ENCODE assay signal across 8 cellular contexts in genomic region chr1:28246427-28246832, GRCh38. TPM values are rescaled to one million over a fixed set of nuclear protein-coding genes. Genes with fewer than 3 reads are reported as not detected.
A peak's percentile ranks its signal among the peaks of the same experiment; 100 is the strongest.
DNase-seq lines count a peak whose midpoint lies in the region; ATAC-seq and TF ChIP-seq lines count a peak whose summit lies in the region.

No MANE protein-coding gene starts in this region.

- H3K4me3 ChIP-seq in AG04450 (ENCODE audit: low read depth, low read length) (peak overlapping the region; percentile 58), GM08714 (ENCODE audit: low read length) (peak overlapping the region; percentile 83), endocrine pancreas (ENCODE audit: control insufficient read depth, insufficient read depth, low read length) (peak overlapping the region; percentile 98), neutrophil (ENCODE audit: low read depth in 1 of 2, low read length in 1 of 2) (peak overlapping the region; percentile 69 to 83)

- H3K9me3 ChIP-seq in AG04450 (ENCODE audit: control insufficient read depth, insufficient read depth, low read length), result no peaks in the 10 kb centered on the region
- no peaks in the 10 kb centered on the region for H3K9me3 ChIP-seq in endocrine pancreas (ENCODE audit: control insufficient read depth, low read length)
- H3K9me3 ChIP-seq in neutrophil, result no peaks in the 10 kb centered on the region

- TF ChIP-seq POLR2A in Raji (IDR thresholded peaks at IDR 0.05; ENCODE audit: insufficient read depth, low read depth, low read length), result peak; percentile 53

- ATAC-seq in HG03095 (IDR thresholded peaks at IDR 0.05; ENCODE audit: unreplicated experiment), result no peak
- ATAC-seq in GM18511 (IDR thresholded peaks at IDR 0.05; ENCODE audit: unreplicated experiment), result no peak

- H3K27me3 ChIP-seq in AG04450 (ENCODE audit: control insufficient read depth, insufficient read depth, low read length), result no peaks in the 10 kb centered on the region
- H3K27me3 ChIP-seq in endocrine pancreas (ENCODE audit: control insufficient read depth, insufficient read depth, low read length), result no peaks in the 10 kb centered on the region
- no peaks in the 10 kb centered on the region for H3K27me3 ChIP-seq in neutrophil

- TF ChIP-seq CTCF in AG04450 (IDR thresholded peaks at IDR 0.05; ENCODE audit: low read depth, low read length) (no peak), neutrophil (IDR thresholded peaks at IDR 0.05) (no peak)

- H3K9ac ChIP-seq in endocrine pancreas (ENCODE audit: control insufficient read depth, insufficient read depth, low read length), result peak overlapping the region; percentile 43

- H3K27ac ChIP-seq in AG04450 (ENCODE audit: low read depth, low read length) (no peak overlapping the region), neutrophil (peak overlapping the region; percentile 93)

- DNase-seq in AG04450 (ENCODE audit: low read depth, low spot score), result no peak
- DNase-seq in GM19240 (ENCODE audit: insufficient read length, low spot score), result no peak

- CTCF ChIA-PET in AG04450 (lab: Charles Lee), result interaction anchor here (0.5 to 0.6 kb wide), 2 partner anchors 12 to 186 kb away, joined by 3 to 5 read pairs; no protein-coding TSS in a partner anchor

- H3K36me3 ChIP-seq in endocrine pancreas (ENCODE audit: control insufficient read depth, insufficient read depth, low read length), result no peaks in the 10 kb centered on the region
- no peaks in the 10 kb centered on the region for H3K36me3 ChIP-seq in neutrophil

- POLR2A ChIA-PET in AG04450 (lab: Yijun Ruan, JAX), result interaction anchor here (1.1 to 1.4 kb wide), 2 partner anchors 11 to 82 kb away, joined by 5 to 12 read pairs; partner anchors contain the start of genes ATP5IF1 and MED18

- H3K4me1 ChIP-seq in endocrine pancreas (ENCODE audit: control insufficient read depth, insufficient read depth, low read length) (peaks cover 8% of the 10 kb centered on the region), neutrophil (ENCODE audit: control insufficient read depth in 1 of 2, insufficient read depth in 1 of 2, low read depth in 1 of 2, low read length in 1 of 2) (peaks cover 92 to 94% of the 10 kb centered on the region in 2 experiments)

RNA-seq across cellular contexts. Expression of gene ATP5IF1, which starts 10.5 kb away (rescaled TPM):
- polyA plus RNA-seq in AG04450 (2011; rRNA removed), result 151 and 189 TPM in 2 replicates
- polyA minus RNA-seq in AG04450 (2011; rRNA and poly(A)+ RNA removed), result 16.9 and 24.4 TPM in 2 replicates

RNA-seq across cellular contexts. Expression of gene SESN2, which starts 12.9 kb away (rescaled TPM):
- polyA plus RNA-seq in AG04450 (2011; rRNA removed), result 27.5 and 31.9 TPM in 2 replicates
- 38.7 and 45.6 TPM in 2 replicates for polyA minus RNA-seq in AG04450 (2011; rRNA and poly(A)+ RNA removed)

RNA-seq across cellular contexts. Expression of gene DNAJC8, which starts 13.6 kb away (rescaled TPM):
- 91.4 and 123 TPM in 2 replicates for polyA plus RNA-seq in AG04450 (2011; rRNA removed)
- 26.1 and 31.8 TPM in 2 replicates for polyA minus RNA-seq in AG04450 (2011; rRNA and poly(A)+ RNA removed)
